ENCODE assay signal across 10 cellular contexts in genomic region chrX:48465336-48465933, GRCh38. TPM values are rescaled to one million over a fixed set of nuclear protein-coding genes. Genes with fewer than 3 reads are reported as not detected.
DNase-seq lines count a peak whose midpoint lies in the region; ATAC-seq and TF ChIP-seq lines count a peak whose summit lies in the region.
"Had no signal": no experiment of that assay in that cellular context is flagged by ENCODE, and none has a peak within 500 bp of the region (broad histone marks: within the 10 kb centered on the region; RNA-seq: fewer than 3 reads in every experiment).

No MANE protein-coding gene starts in this region.

- peaks cover 36% of the 10 kb centered on the region for H3K4me1 Mint-ChIP-seq in CD4-positive, alpha-beta T cell (ENCODE audit: low read depth)

- ATAC-seq in CD4-positive, alpha-beta T cell (ENCODE audit: poor library complexity): no peak
- ATAC-seq in HG03045 (IDR thresholded peaks at IDR 0.05; ENCODE audit: unreplicated experiment): no peak

- H3K4me3 Mint-ChIP-seq in CD4-positive, alpha-beta T cell: peak overlapping the region; percentile 45

- no peaks in the 10 kb centered on the region for H3K27me3 ChIP-seq in CD4-positive, alpha-beta T cell (ENCODE audit: control insufficient read depth, insufficient read depth, low read length)
- H3K27me3 ChIP-seq: esophagus squamous epithelium had no signal

- CTCF ChIA-PET in CD4-positive, alpha-beta T cell (lab: Charles Lee): no interaction called here

- H3K4me3 ChIP-seq in cardiac fibroblast (replicated peaks in 1 of 2; ENCODE audit: low read depth in 2 of 2, low read length in 2 of 2): peak overlapping the region in 1 of 2 donors; percentile 18
- H3K4me3 ChIP-seq: esophagus squamous epithelium had no signal

- no peak for DNase-seq in CD4-positive, alpha-beta T cell
- DNase-seq in M059J (ENCODE audit: low read depth) (peak; percentile 85), cardiac fibroblast (ENCODE audit: low read depth in 2 of 2) (peak; percentile 73 to 90), myocyte (ENCODE audit: low read depth) (peak; percentile 48), putamen (ENCODE audit: low spot score) (no peak)
- no peak for DNase-seq in effector CD4-positive, alpha-beta T cell
- DNase-seq in NK-92 treated with Interleukin-12 subunit alpha and Interleukin-12 subunit beta, amount 100 ng/mL, for 24 hours (lab: John Stamatoyannopoulos, UW): no peak
- DNase-seq: activated CD8-positive, alpha-beta memory T cell treated with anti-CD3 and anti-CD28 coated beads, Interleukin-2, amount 50 U/mL, for 4 hours; esophagus squamous epithelium had no signal

- no peak for TF ChIP-seq CTCF in CD4-positive, alpha-beta T cell (IDR thresholded peaks at IDR 0.05)
- TF ChIP-seq CTCF in cardiac fibroblast (IDR thresholded peaks at IDR 0.05; ENCODE audit: low read depth, low read length): no peak

- intact Hi-C loops in CD4-positive, alpha-beta T cell (cut with DNase I, micrococcal nuclease): loop anchor here in 1 of 2 experiments (5.0 kb wide), 1 partner anchor 383 kb away; no protein-coding TSS in a partner anchor

- H3K27me3 Mint-ChIP-seq in CD4-positive, alpha-beta T cell: no peaks in the 10 kb centered on the region

- H3K27ac Mint-ChIP-seq in CD4-positive, alpha-beta T cell: no peak overlapping the region

- H3K9me3 ChIP-seq in CD4-positive, alpha-beta T cell (ENCODE audit: control insufficient read depth, low read length): no peaks in the 10 kb centered on the region
- H3K9me3 ChIP-seq: esophagus squamous epithelium had no signal

- H3K27ac ChIP-seq in CD4-positive, alpha-beta T cell (ENCODE audit: low read depth, low read length): no peak overlapping the region

- peaks cover 26% of the 10 kb centered on the region for H3K36me3 Mint-ChIP-seq in CD4-positive, alpha-beta T cell (ENCODE audit: low read depth)

- POLR2A ChIA-PET in CD4-positive, alpha-beta T cell (lab: Charles Lee): no interaction called here

- H3K9me3 Mint-ChIP-seq in CD4-positive, alpha-beta T cell: no peaks in the 10 kb centered on the region

RNA-seq across cellular contexts. Expression of gene SLC38A5, which starts 4.6 kb away (rescaled TPM):
- total RNA-seq in CD4-positive, alpha-beta T cell: 1 to 10 TPM; 7.0 to 8.3 TPM
- 0.05 TPM in 1 of 2 replicates, not detected in the other for total RNA-seq in M059J (2014; rRNA removed; shearing (Covaris generic))
- 1.8 and 2.3 TPM in 2 replicates for total RNA-seq in myocyte
- polyA plus RNA-seq in myocyte (2012): 6.8 TPM

RNA-seq across cellular contexts. Expression of gene FTSJ1, which starts 10.6 kb away (rescaled TPM):
- 10 to 100 TPM; 60.0 to 61.0 TPM for total RNA-seq in CD4-positive, alpha-beta T cell
- 107 and 123 TPM in 2 replicates for total RNA-seq in M059J (2014; rRNA removed; shearing (Covaris generic))
- total RNA-seq in myocyte: 79.5 and 90.0 TPM in 2 replicates
- polyA plus RNA-seq in myocyte (2012): 99.5 TPM

RNA-seq across cellular contexts. Expression of gene PORCN, which starts 43.4 kb away (rescaled TPM):
- 10 to 100 TPM; 12.0 to 14.1 TPM for total RNA-seq in CD4-positive, alpha-beta T cell
- total RNA-seq in M059J (2014; rRNA removed; shearing (Covaris generic)): 23.1 and 25.4 TPM in 2 replicates
- total RNA-seq in myocyte: 33.1 and 34.2 TPM in 2 replicates
- 42.3 TPM for polyA plus RNA-seq in myocyte (2012)

RNA-seq across cellular contexts. Expression of gene SSX4B, which starts 53.7 kb away (rescaled TPM):
- total RNA-seq in CD4-positive, alpha-beta T cell: not detected
- not detected in 2 replicates for total RNA-seq in M059J (2014; rRNA removed; shearing (Covaris generic))
- total RNA-seq in myocyte: 0.64 and 0.78 TPM in 2 replicates
- 0.16 TPM for polyA plus RNA-seq in myocyte (2012)
- total RNA-seq: esophagus squamous epithelium had no signal

RNA-seq across cellular contexts. Expression of gene EBP, which starts 56.2 kb away (rescaled TPM):
- 10 to 100 TPM; 38.1 to 41.1 TPM for total RNA-seq in CD4-positive, alpha-beta T cell
- 248 and 277 TPM in 2 replicates for total RNA-seq in M059J (2014; rRNA removed; shearing (Covaris generic))
- 30.2 and 46.1 TPM in 2 replicates for total RNA-seq in myocyte
- polyA plus RNA-seq in myocyte (2012): 74.7 TPM

Comparison
In these comparisons a context has a peak if more than half of its experiments do, and no peak if none do; other contexts are left out.
1. DNase-seq: peak in M059J (single experiment), cardiac fibroblast (2 of 2) and myocyte (single experiment); none in CD4-positive, alpha-beta T cell (0 of 10), effector CD4-positive, alpha-beta T cell (single experiment), NK-92 treated with Interleukin-12 subunit alpha and Interleukin-12 subunit beta, amount 100 ng/mL, for 24 hours (single experiment) and putamen (single experiment).